8 cellular contexts compared by ENCODE assay signal in the genomic region with DNA sequence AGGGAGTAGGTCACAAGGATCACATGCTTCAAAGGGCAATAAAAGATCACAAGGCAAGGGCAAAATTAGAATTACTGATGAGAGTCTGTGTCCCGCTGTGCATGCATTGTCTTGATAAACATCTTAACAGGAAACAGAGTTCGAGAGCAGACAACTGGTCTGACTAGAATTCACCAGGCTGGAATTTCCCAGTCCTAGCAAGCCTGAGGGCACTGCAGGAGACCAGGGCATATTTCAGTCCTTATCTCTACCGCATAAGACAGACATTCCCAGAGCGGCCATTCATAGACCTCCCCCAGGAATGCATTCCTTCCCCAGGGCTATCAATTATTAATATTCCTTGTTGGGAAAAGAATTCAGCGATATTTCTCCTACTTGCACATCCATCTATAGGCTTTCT. TPM values are rescaled to one million over a fixed set of nuclear protein-coding genes. Genes with fewer than 3 reads are reported as not detected.
A peak's percentile ranks its signal among the peaks of the same experiment; 100 is the strongest.
DNase-seq lines count a peak whose midpoint lies in the region; ATAC-seq and TF ChIP-seq lines count a peak whose summit lies in the region.
"Not testable (repeated sequence)": the region's sequence is repeated elsewhere in the genome, so short reads cannot be mapped to it uniquely, and the experiment has no call there.
"Had no signal": no experiment of that assay in that cellular context is flagged by ENCODE, and none has a peak within 500 bp of the region (broad histone marks: within the 10 kb centered on the region; RNA-seq: fewer than 3 reads in every experiment).

No MANE protein-coding gene starts in this region.

- H3K27me3 ChIP-seq in PC-3 (ENCODE audit: low read length); mesenchymal stem cell (ENCODE audit: control insufficient read depth in 1 of 2, insufficient read depth in 1 of 2, low read length in 2 of 2): not testable (repeated sequence)

- H3K9me3 Mint-ChIP-seq in HFFc6: peaks cover 21% of the 10 kb centered on the region
- H3K9me3 Mint-ChIP-seq in activated naive CD8-positive, alpha-beta T cell treated with anti-CD3 and anti-CD28 coated beads, Interleukin-2, amount 50 U/mL, for 24 hours: not testable (repeated sequence)

- not testable (repeated sequence) for H2BK12ac ChIP-seq in mesenchymal stem cell (ENCODE audit: low read length in 2 of 2)

- H2BK5ac ChIP-seq in mesenchymal stem cell (ENCODE audit: low read depth, low read length, poor library complexity, severe bottlenecking): not testable (repeated sequence)

- not testable (repeated sequence) for H3K79me1 ChIP-seq in mesenchymal stem cell (replicated peaks; ENCODE audit: low read length, poor library complexity, severe bottlenecking)

- H3K79me2 ChIP-seq in PC-3 (ENCODE audit: low read length): not testable (repeated sequence)

- not testable (repeated sequence) for H3K4me1 ChIP-seq in PC-3 (ENCODE audit: insufficient read depth, low read length); mesenchymal stem cell (ENCODE audit: control insufficient read depth, insufficient read depth, low read depth, low read length)

- not testable (repeated sequence) for H3K4me3 ChIP-seq in PC-3 (ENCODE audit: low read length); choroid plexus epithelial cell (ENCODE audit: low read depth, low read length); mesenchymal stem cell (ENCODE audit: insufficient read depth in 1 of 2, low read depth in 1 of 2, low read length in 2 of 2)

- not testable (repeated sequence) for H3K4ac ChIP-seq in mesenchymal stem cell (ENCODE audit: low read depth in 1 of 2, low read length in 2 of 2)

- peaks cover 28% of the 10 kb centered on the region for H3K4me1 Mint-ChIP-seq in HFFc6 (ENCODE audit: low read depth)
- H3K4me1 Mint-ChIP-seq in activated naive CD8-positive, alpha-beta T cell treated with anti-CD3 and anti-CD28 coated beads, Interleukin-2, amount 50 U/mL, for 24 hours: not testable (repeated sequence)

- POLR2A ChIA-PET in PC-3 (lab: Charles Lee; ENCODE audit: unreplicated experiment): interaction anchor here (0.6 kb wide), 1 partner anchor 18 kb away, joined by 3 read pairs; no protein-coding TSS in a partner anchor

- CTCF ChIA-PET in PC-3 (lab: Charles Lee): not testable (repeated sequence)

- not testable (repeated sequence) for H3F3A ChIP-seq in PC-3 (ENCODE audit: low read length, unreplicated experiment)

- not testable (repeated sequence) for TF ChIP-seq CTCF in HFFc6 (IDR thresholded peaks at IDR 0.05); PC-3 (conservative IDR thresholded peaks at IDR 0.05; ENCODE audit: low read depth, low read length); choroid plexus epithelial cell (conservative IDR thresholded peaks at IDR 0.05; ENCODE audit: low read depth, low read length)

- H3K23ac ChIP-seq in mesenchymal stem cell (ENCODE audit: low read length in 2 of 2): not testable (repeated sequence)

- H4K20me1 ChIP-seq in PC-3 (ENCODE audit: low read length): not testable (repeated sequence)

- H2AK5ac ChIP-seq in mesenchymal stem cell (ENCODE audit: low read length, severe bottlenecking): not testable (repeated sequence)

- H4K8ac ChIP-seq in mesenchymal stem cell (ENCODE audit: low read length): not testable (repeated sequence)

- intact Hi-C loops in PC-3 (cut with micrococcal nuclease): not testable (repeated sequence)

- not testable (repeated sequence) for H2BK15ac ChIP-seq in mesenchymal stem cell (ENCODE audit: low read depth, poor library complexity, severe bottlenecking)

- peaks cover 18% of the 10 kb centered on the region for H3K36me3 Mint-ChIP-seq in HFFc6 (ENCODE audit: low read depth)
- peaks cover 13% of the 10 kb centered on the region for H3K36me3 Mint-ChIP-seq in activated naive CD8-positive, alpha-beta T cell treated with anti-CD3 and anti-CD28 coated beads, Interleukin-2, amount 50 U/mL, for 24 hours (ENCODE audit: low read depth)

- DNase-seq in A172 (ENCODE audit: low spot score) (peak; percentile 98), EH (ENCODE audit: low read depth) (peak; percentile 74), HFFc6 (peak; percentile 49), PC-3 (peak; percentile 23), choroid plexus epithelial cell (ENCODE audit: low read depth) (peak; percentile 21), mesenchymal stem cell (peak; percentile 70)
- not testable (repeated sequence) for DNase-seq in activated naive CD8-positive, alpha-beta T cell treated with anti-CD3 and anti-CD28 coated beads, Interleukin-2, amount 50 U/mL, for 24 hours

- H3K9me3 ChIP-seq in PC-3 (ENCODE audit: low read length); mesenchymal stem cell (ENCODE audit: control insufficient read depth, low read length): not testable (repeated sequence)

- H3K27ac Mint-ChIP-seq in HFFc6: peak overlapping the region; percentile 4; the same call in 1 of the 2 replicates
- peak overlapping the region; percentile 22 for H3K27ac Mint-ChIP-seq in activated naive CD8-positive, alpha-beta T cell treated with anti-CD3 and anti-CD28 coated beads, Interleukin-2, amount 50 U/mL, for 24 hours

- not testable (repeated sequence) for H2BK120ac ChIP-seq in mesenchymal stem cell (ENCODE audit: low read depth, low read length)

- not testable (repeated sequence) for H3K9ac ChIP-seq in PC-3 (ENCODE audit: low read length); mesenchymal stem cell (ENCODE audit: low read length)

- H4K91ac ChIP-seq in mesenchymal stem cell (ENCODE audit: low read length): not testable (repeated sequence)

- not testable (repeated sequence) for H3K4me3 Mint-ChIP-seq in HFFc6; activated naive CD8-positive, alpha-beta T cell treated with anti-CD3 and anti-CD28 coated beads, Interleukin-2, amount 50 U/mL, for 24 hours

- H3K9me2 ChIP-seq in PC-3 (replicated peaks; ENCODE audit: low read length): not testable (repeated sequence)

- not testable (repeated sequence) for H3K27me3 Mint-ChIP-seq in HFFc6 (ENCODE audit: insufficient read depth); activated naive CD8-positive, alpha-beta T cell treated with anti-CD3 and anti-CD28 coated beads, Interleukin-2, amount 50 U/mL, for 24 hours

- not testable (repeated sequence) for H2AFZ ChIP-seq in PC-3 (ENCODE audit: low read length); mesenchymal stem cell (ENCODE audit: low read depth, low read length)

- H3K27ac ChIP-seq in PC-3 (ENCODE audit: low read length); mesenchymal stem cell (ENCODE audit: low read length, poor library complexity, severe bottlenecking): not testable (repeated sequence)

- H3K36me3 ChIP-seq in PC-3 (ENCODE audit: low read depth, low read length); mesenchymal stem cell (ENCODE audit: control insufficient read depth in 1 of 2, insufficient read depth in 2 of 2, low read depth in 1 of 2, low read length in 2 of 2): not testable (repeated sequence)

- not testable (repeated sequence) for BruUV-seq in PC-3 (replicated peaks; lab: Mats Ljungman, UMichigan)

- H3K4me2 ChIP-seq in PC-3 (ENCODE audit: low read length); mesenchymal stem cell (ENCODE audit: low read length, poor library complexity, severe bottlenecking): not testable (repeated sequence)

- 34% methylated on average over 3 of the region's 5 CpGs for WGBS in mesenchymal stem cell

- not testable (repeated sequence) for ATAC-seq in PC-3; activated naive CD8-positive, alpha-beta T cell treated with anti-CD3 and anti-CD28 coated beads, Interleukin-2, amount 50 U/mL, for 24 hours

- H3K18ac ChIP-seq in mesenchymal stem cell (ENCODE audit: low read depth in 1 of 2, low read length in 2 of 2): not testable (repeated sequence)

- not testable (repeated sequence) for H3K14ac ChIP-seq in mesenchymal stem cell (ENCODE audit: low read length in 2 of 2)

RNA-seq across cellular contexts. Expression of a gene that starts 28.8 kb away (rescaled TPM):
- total RNA-seq in A172 (2014; rRNA removed; shearing (Covaris generic)): 144 and 233 TPM in 2 replicates
- 100 to 1,000 TPM; 148 to 185 (median 155) TPM for total RNA-seq in HFFc6 (2021; fragmentation: NEBNext Ultra II Directional; extraction: Animal tissue kit (Norgen Biotek cat#: 25700))
- total RNA-seq in PC-3 (2014; rRNA removed): 81.4 and 122 TPM in 2 replicates
- polyA plus RNA-seq in mesenchymal stem cell (2013, experiment 1 of 2): 310 TPM
- polyA plus RNA-seq in mesenchymal stem cell (2013, experiment 2 of 2): 311 TPM

RNA-seq across cellular contexts. Expression of a gene that starts 42.2 kb away (rescaled TPM):
- total RNA-seq in A172 (2014; rRNA removed; shearing (Covaris generic)): 360 and 395 TPM in 2 replicates
- 100 to 1,000 TPM; 242 to 284 (median 245) TPM for total RNA-seq in HFFc6 (2021; fragmentation: NEBNext Ultra II Directional; extraction: Animal tissue kit (Norgen Biotek cat#: 25700))
- total RNA-seq in PC-3 (2014; rRNA removed): 133 and 157 TPM in 2 replicates
- polyA plus RNA-seq in mesenchymal stem cell (2013, experiment 1 of 2): 50.3 TPM
- polyA plus RNA-seq in mesenchymal stem cell (2013, experiment 2 of 2): 51.5 TPM

RNA-seq across cellular contexts. Expression of a gene that starts 42.9 kb away (rescaled TPM):
- total RNA-seq in A172 (2014; rRNA removed; shearing (Covaris generic)): 3,811 and 5,357 TPM in 2 replicates
- total RNA-seq in HFFc6 (2021; fragmentation: NEBNext Ultra II Directional; extraction: Animal tissue kit (Norgen Biotek cat#: 25700)): 1,000 to 10,000 TPM; 3,729 to 5,836 (median 4,094) TPM
- total RNA-seq in PC-3 (2014; rRNA removed): 0.86 and 2.7 TPM in 2 replicates
- polyA plus RNA-seq in mesenchymal stem cell (2013, experiment 1 of 2): 5,201 TPM
- polyA plus RNA-seq in mesenchymal stem cell (2013, experiment 2 of 2): 4,942 TPM
- total RNA-seq: B cell had no signal

Comparison
In these comparisons a context has a peak if more than half of its experiments do, and no peak if none do; other contexts are left out.
1. RNA of a gene that starts 42.9 kb away (total RNA-seq): 3,729 to 5,836 TPM in HFFc6 and 3,811 to 5,357 TPM in A172; 0.86 to 2.7 TPM in PC-3; every median in the first group is over 1,000 times any median in the second.